ENCODE assay signal across 9 cellular contexts in the genomic region with DNA sequence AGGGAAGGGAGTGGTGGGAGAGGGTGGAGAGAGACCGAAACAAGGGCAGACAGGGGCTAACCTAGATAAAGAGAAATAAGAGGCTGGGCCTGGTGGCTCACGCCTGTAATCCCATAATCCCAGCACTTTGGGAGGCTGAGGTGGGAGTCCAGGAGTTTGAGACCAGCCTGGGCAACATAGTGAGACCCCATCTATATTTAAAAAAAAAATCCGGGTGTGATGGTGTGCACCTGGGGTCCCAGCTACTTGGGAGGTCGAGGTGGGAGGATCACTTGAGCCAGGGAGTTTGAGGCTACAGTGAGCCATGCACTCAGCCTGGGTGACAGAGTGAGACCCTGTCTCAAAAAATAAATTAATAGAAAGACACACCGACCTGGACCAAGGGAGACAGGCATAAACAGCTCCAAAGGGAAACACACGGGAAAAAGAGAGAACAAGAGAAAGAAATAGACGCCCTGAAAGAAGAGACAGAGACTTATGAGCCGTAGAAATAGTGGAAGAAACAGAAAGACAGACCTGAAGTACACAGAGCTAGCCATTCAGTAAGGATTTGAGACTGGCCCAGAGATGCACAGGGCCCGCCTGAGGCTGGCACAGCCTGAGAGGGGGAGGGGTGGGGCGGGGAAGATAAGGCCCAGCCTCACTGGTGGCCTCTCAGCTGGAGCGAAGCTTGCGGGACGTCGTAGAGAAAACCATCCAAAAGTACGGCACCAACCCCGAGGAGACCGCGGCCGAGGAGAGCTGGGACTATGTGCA. TPM values are rescaled to one million over a fixed set of nuclear protein-coding genes. Genes with fewer than 3 reads are reported as not detected.
DNase-seq lines count a peak whose midpoint lies in the region; ATAC-seq and TF ChIP-seq lines count a peak whose summit lies in the region.
"Had no signal": no experiment of that assay in that cellular context is flagged by ENCODE, and none has a peak within 500 bp of the region (broad histone marks: within the 10 kb centered on the region; RNA-seq: fewer than 3 reads in every experiment).

No MANE protein-coding gene starts in this region.

- no peaks in the 10 kb centered on the region for H3K27me3 Mint-ChIP-seq in MCF 10A (ENCODE audit: insufficient read depth, unreplicated experiment)
- no peaks in the 10 kb centered on the region for H3K27me3 Mint-ChIP-seq in activated CD8-positive, alpha-beta T cell treated with anti-CD3 and anti-CD28 coated beads, Interleukin-2, amount 10 ng/mL, durations not matched to agents 7 days and 5 days (ENCODE audit: low read depth)
- peaks cover 3 to 13% (median 8%) of the 10 kb centered on the region in 3 donors for H3K27me3 Mint-ChIP-seq in immature natural killer cell (ENCODE audit: low read depth in 3 of 3)

- H3K36me3 Mint-ChIP-seq in MCF 10A (ENCODE audit: insufficient read depth, unreplicated experiment) (no peaks in the 10 kb centered on the region), immature natural killer cell (peaks cover 4 to 24% (median 12%) of the 10 kb centered on the region in 3 donors)
- peaks cover 43% of the 10 kb centered on the region for H3K36me3 Mint-ChIP-seq in activated CD8-positive, alpha-beta T cell treated with anti-CD3 and anti-CD28 coated beads, Interleukin-2, amount 10 ng/mL, durations not matched to agents 7 days and 5 days (ENCODE audit: low read depth)

- no peaks in the 10 kb centered on the region for H3K9me3 ChIP-seq in breast epithelium
- no peaks in the 10 kb centered on the region for H3K9me3 ChIP-seq in aorta (ENCODE audit: control insufficient read depth, low read length)
- H3K9me3 ChIP-seq: ovary had no signal

- no peaks in the 10 kb centered on the region for H3K9me3 Mint-ChIP-seq in MCF 10A (ENCODE audit: unreplicated experiment)
- no peaks in the 10 kb centered on the region for H3K9me3 Mint-ChIP-seq in activated CD8-positive, alpha-beta T cell treated with anti-CD3 and anti-CD28 coated beads, Interleukin-2, amount 10 ng/mL, durations not matched to agents 7 days and 5 days (ENCODE audit: insufficient read depth)
- H3K9me3 Mint-ChIP-seq in immature natural killer cell = no peaks in the 10 kb centered on the region

- no TSS peak for BruUV-seq in MCF 10A (replicated peaks; lab: Mats Ljungman, UMichigan)

- peaks cover 6% of the 10 kb centered on the region for H3K4me1 Mint-ChIP-seq in MCF 10A (ENCODE audit: insufficient read depth, unreplicated experiment)
- H3K4me1 Mint-ChIP-seq in activated CD8-positive, alpha-beta T cell treated with anti-CD3 and anti-CD28 coated beads, Interleukin-2, amount 10 ng/mL, durations not matched to agents 7 days and 5 days (ENCODE audit: low read depth) = peaks cover 63% of the 10 kb centered on the region
- peaks cover 83 to 86% of the 10 kb centered on the region in 2 donors for H3K4me1 Mint-ChIP-seq in immature natural killer cell

- DNase-seq in breast epithelium (ENCODE audit: low spot score in 2 of 2) (peak; percentile 3 to 15), MCF 10A (ENCODE audit: unreplicated experiment) (no peak), immature natural killer cell (no peak), aorta (peak; percentile 12 to 57), LoVo (ENCODE audit: low spot score) (no peak), dedifferentiated amniotic fluid mesenchymal stem cell (ENCODE audit: extremely low spot score) (no peak)
- DNase-seq in activated CD8-positive, alpha-beta T cell treated with anti-CD3 and anti-CD28 coated beads, Interleukin-2, amount 10 ng/mL, durations not matched to agents 7 days and 5 days = no peak
- DNase-seq in activated CD4-positive, alpha-beta T cell treated with anti-CD3 and anti-CD28 coated beads, Interleukin-2, amount 50 U/mL, for 1 hour = no peak

- H3K4me3 Mint-ChIP-seq in MCF 10A (ENCODE audit: unreplicated experiment) = no peak overlapping the region
- peak overlapping the region; percentile 43 for H3K4me3 Mint-ChIP-seq in activated CD8-positive, alpha-beta T cell treated with anti-CD3 and anti-CD28 coated beads, Interleukin-2, amount 10 ng/mL, durations not matched to agents 7 days and 5 days
- peak overlapping the region; percentile 50 to 100 (median 98) for H3K4me3 Mint-ChIP-seq in immature natural killer cell

- no peak for TF ChIP-seq CTCF in breast epithelium (IDR thresholded peaks at IDR 0.05)
- no peak for TF ChIP-seq CTCF in MCF 10A (IDR thresholded peaks at IDR 0.05; ENCODE audit: unreplicated experiment)

- H3K27ac ChIP-seq in breast epithelium (no peak overlapping the region), aorta (ENCODE audit: low read depth in 1 of 2, low read length in 2 of 2) (no peak overlapping the region)

- 71 to 72% methylated on average over 15 to 19 of the region's 19 CpGs for WGBS in aorta, 2 donors

- no peak for TF ChIP-seq POLR2A in breast epithelium (IDR thresholded peaks at IDR 0.05)

- H3K4me3 ChIP-seq in breast epithelium = no peak overlapping the region
- H3K4me3 ChIP-seq in aorta (ENCODE audit: low read length in 2 of 2) = no peak overlapping the region
- H3K4me3 ChIP-seq: ovary had no signal

- ATAC-seq in activated CD8-positive, alpha-beta T cell treated with anti-CD3 and anti-CD28 coated beads, Interleukin-2, amount 10 ng/mL, durations not matched to agents 7 days and 5 days = no peak
- ATAC-seq in aorta (ENCODE audit: low FRiP score) = no peak

- POLR2A ChIA-PET in MCF 10A (lab: Yijun Ruan, JAX) = interaction anchor here (0.7 to 0.8 kb wide), 2 partner anchors 26 to 68 kb away, joined by 3 read pairs; partner anchors contain the start of gene DKKL1
- POLR2A ChIA-PET in activated CD8-positive, alpha-beta T cell treated with anti-CD3 and anti-CD28 coated beads, Interleukin-2, amount 10 ng/mL, durations not matched to agents 7 days and 5 days (lab: Charles Lee) = interaction anchor here (1.0 kb wide), 1 partner anchor 79 kb away, joined by 3 read pairs; no protein-coding TSS in a partner anchor

- H3K27ac Mint-ChIP-seq in MCF 10A (ENCODE audit: low read depth, unreplicated experiment) (no peak overlapping the region), immature natural killer cell (peak overlapping the region; percentile 68 to 99 (median 92))
- peak overlapping the region; percentile 68 for H3K27ac Mint-ChIP-seq in activated CD8-positive, alpha-beta T cell treated with anti-CD3 and anti-CD28 coated beads, Interleukin-2, amount 10 ng/mL, durations not matched to agents 7 days and 5 days

- H3K36me3 ChIP-seq in breast epithelium (no peaks in the 10 kb centered on the region), aorta (ENCODE audit: control insufficient read depth in 1 of 2, insufficient read depth in 2 of 2, low read length in 1 of 2) (no peaks in the 10 kb centered on the region)
- H3K36me3 ChIP-seq: ovary had no signal

- H3K27me3 ChIP-seq in breast epithelium = no peaks in the 10 kb centered on the region
- H3K27me3 ChIP-seq in aorta (ENCODE audit: control insufficient read depth in 1 of 2, insufficient read depth in 2 of 2, low read length in 1 of 2) = no peaks in the 10 kb centered on the region
- H3K27me3 ChIP-seq: ovary had no signal

- CTCF ChIA-PET in MCF 10A (lab: Yijun Ruan, JAX) = interaction anchor here (0.6 kb wide), 2 partner anchors 93 to 1585 kb away, joined by 3 read pairs; no protein-coding TSS in a partner anchor
- CTCF ChIA-PET in activated CD8-positive, alpha-beta T cell treated with anti-CD3 and anti-CD28 coated beads, Interleukin-2, amount 10 ng/mL, durations not matched to agents 7 days and 5 days (lab: Charles Lee) = interaction anchor here (1.2 kb wide), 1 partner anchor 139 kb away, joined by 6 read pairs; no protein-coding TSS in a partner anchor

- H3K4me1 ChIP-seq in breast epithelium = peaks cover 0 to 6% of the 10 kb centered on the region in 2 donors
- no peaks in the 10 kb centered on the region for H3K4me1 ChIP-seq in aorta (ENCODE audit: control insufficient read depth in 1 of 2, insufficient read depth in 2 of 2, low read length in 2 of 2)

- intact Hi-C loops in breast epithelium (cut with DNase I; ENCODE audit: low total_unique reads) = no loop called here
- intact Hi-C loops in MCF 10A (cut with micrococcal nuclease) = no loop called here
- intact Hi-C loops in aorta (cut with DNase I) = no loop called here

RNA-seq across cellular contexts. Expression of gene CD37, which starts 2.2 kb away (rescaled TPM):
- total RNA-seq in breast epithelium (10 to 100 TPM in 2 of 3 donors, 1 to 10 TPM in 1; 2.9 to 19.7 (median 15.4) TPM), MCF 10A (2022) (not detected in 2 replicates), aorta (10 to 100 TPM; 18.3 to 40.1 TPM)
- total RNA-seq in activated CD8-positive, alpha-beta T cell treated with anti-CD3 and anti-CD28 coated beads, Interleukin-2, amount 10 ng/mL, durations not matched to agents 7 days and 5 days = 100 to 1,000 TPM; 162 to 176 TPM
- polyA plus RNA-seq in immature natural killer cell (100 to 1,000 TPM; 104 to 179 (median 106) TPM), aorta (10 to 100 TPM in 1 of 2 donors, 1 to 10 TPM in 1; 5.2 to 10.8 TPM)

RNA-seq across cellular contexts. Expression of gene SLC6A16, which starts 12.5 kb away (rescaled TPM):
- total RNA-seq in breast epithelium = 1 to 10 TPM; 1.2 to 2.7 (median 2.0) TPM
- total RNA-seq in MCF 10A (2022) = 0.39 TPM in 1 of 2 replicates, not detected in the other
- 1 to 10 TPM; 3.4 to 3.5 TPM for total RNA-seq in activated CD8-positive, alpha-beta T cell treated with anti-CD3 and anti-CD28 coated beads, Interleukin-2, amount 10 ng/mL, durations not matched to agents 7 days and 5 days
- 1 to 10 TPM; 3.0 to 9.0 (median 4.4) TPM for polyA plus RNA-seq in immature natural killer cell
- total RNA-seq in aorta = 1 to 10 TPM; 3.0 to 4.6 TPM
- 10 to 100 TPM in 1 of 2 donors, 1 to 10 TPM in 1; 2.4 to 12.9 TPM for polyA plus RNA-seq in aorta

RNA-seq across cellular contexts. Expression of gene TEAD2, which starts 24.8 kb away (rescaled TPM):
- total RNA-seq in breast epithelium = 10 to 100 TPM; 24.9 to 30.0 (median 25.1) TPM
- 3.5 and 6.2 TPM in 2 replicates for total RNA-seq in MCF 10A (2022)
- not detected for total RNA-seq in activated CD8-positive, alpha-beta T cell treated with anti-CD3 and anti-CD28 coated beads, Interleukin-2, amount 10 ng/mL, durations not matched to agents 7 days and 5 days
- not detected for polyA plus RNA-seq in immature natural killer cell
- 10 to 100 TPM; 41.3 to 48.8 TPM for total RNA-seq in aorta
- 10 to 100 TPM; 17.7 to 43.3 TPM for polyA plus RNA-seq in aorta

RNA-seq across cellular contexts. Expression of gene DKKL1, which starts 26.2 kb away (rescaled TPM):
- total RNA-seq in breast epithelium (1 to 10 TPM in 1 of 3 donors, under 1 TPM in 1, not detected in 1; 0.64 to 1.8 TPM), MCF 10A (2022) (0.56 TPM in 1 of 2 replicates, not detected in the other), aorta (under 1 TPM in 1 of 2 donors, not detected in 1; 0.69 TPM)
- total RNA-seq in activated CD8-positive, alpha-beta T cell treated with anti-CD3 and anti-CD28 coated beads, Interleukin-2, amount 10 ng/mL, durations not matched to agents 7 days and 5 days = not detected
- polyA plus RNA-seq in immature natural killer cell (not detected), aorta (not detected)

RNA-seq across cellular contexts. Expression of gene KASH5, which starts 50.6 kb away (rescaled TPM):
- total RNA-seq in breast epithelium (1 to 10 TPM in 1 of 3 donors, not detected in 2; 1.9 TPM), MCF 10A (2022) (not detected in 2 replicates), aorta (not detected)
- not detected for total RNA-seq in activated CD8-positive, alpha-beta T cell treated with anti-CD3 and anti-CD28 coated beads, Interleukin-2, amount 10 ng/mL, durations not matched to agents 7 days and 5 days
- polyA plus RNA-seq in immature natural killer cell (not detected), aorta (not detected)

Comparison
In these comparisons a context has a peak if more than half of its experiments do, and no peak if none do; other contexts are left out.
1. DNase-seq: peak in breast epithelium (2 of 2) and aorta (2 of 2); none in MCF 10A (single experiment), activated CD8-positive, alpha-beta T cell treated with anti-CD3 and anti-CD28 coated beads, Interleukin-2, amount 10 ng/mL, durations not matched to agents 7 days and 5 days (single experiment), immature natural killer cell (0 of 3), LoVo (single experiment), dedifferentiated amniotic fluid mesenchymal stem cell (single experiment) and activated CD4-positive, alpha-beta T cell treated with anti-CD3 and anti-CD28 coated beads, Interleukin-2, amount 50 U/mL, for 1 hour (single experiment).